ENCODE assay signal across 19 cellular contexts in the genomic region with DNA sequence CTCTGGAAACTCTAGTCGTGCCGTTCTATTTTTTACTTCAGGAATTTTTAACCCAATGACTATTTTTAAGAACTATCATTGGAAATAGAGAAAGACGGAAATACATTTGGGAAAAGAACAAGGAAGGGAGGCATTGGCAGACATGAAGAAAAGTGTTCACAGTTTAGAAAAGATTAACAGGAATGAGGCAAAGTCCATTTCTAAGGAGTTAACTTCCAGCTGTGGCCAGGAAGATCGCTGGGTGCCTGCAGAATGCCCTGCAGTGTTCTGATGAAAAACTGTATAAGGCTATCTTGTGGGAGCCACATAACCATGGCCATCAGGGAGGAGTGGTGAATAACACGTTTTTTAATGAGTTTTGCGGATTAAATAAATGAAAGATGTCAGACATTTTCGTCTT.
A peak's percentile ranks its signal among the peaks of the same experiment; 100 is the strongest.
DNase-seq lines count a peak whose midpoint lies in the region; ATAC-seq, FAIRE-seq and TF ChIP-seq lines count a peak whose summit lies in the region.
"Had no signal": no experiment of that assay in that cellular context is flagged by ENCODE, and none has a peak within 500 bp of the region (broad histone marks: within the 10 kb centered on the region; RNA-seq: fewer than 3 reads in every experiment).

No MANE protein-coding gene starts in this region.

- H3K9ac ChIP-seq in liver (ENCODE audit: low read depth in 1 of 2, low read length in 2 of 2) (no peak overlapping the region), HepG2 (ENCODE audit: insufficient read depth, low read depth, low read length) (no peak overlapping the region)

- H3K4me1 Mint-ChIP-seq in nephron, result no peaks in the 10 kb centered on the region

- CTCF ChIA-PET in HepG2 (lab: Yijun Ruan, JAX; ENCODE audit: low intra/inter-chr PET ratio, low total read pairs), result no interaction called here

- TF ChIP-seq POLR2A in HepG2 (IDR thresholded peaks at IDR 0.05; ENCODE audit: insufficient read depth in 1 of 2, low read depth in 2 of 2, low read length in 2 of 2), result no peak

- peak overlapping the region; percentile 58 to 79 (median 64) for H3K27ac Mint-ChIP-seq in nephron
- H3K27ac Mint-ChIP-seq: CD4-positive, alpha-beta T cell had no signal

- H3K4me2 ChIP-seq in HepG2 (ENCODE audit: low read depth, low read length), result no peak overlapping the region
- H3K4me2 ChIP-seq: A549 had no signal

- H3K4me3 ChIP-seq in liver (ENCODE audit: low read depth in 1 of 3, low read length in 3 of 3) (no peak overlapping the region), HepG2 (replicated peaks in 1 of 3; ENCODE audit: insufficient read depth in 1 of 3, low read depth in 2 of 3, low read length in 3 of 3) (no peak overlapping the region), right atrium auricular region (no peak overlapping the region)
- H3K4me3 ChIP-seq: A549, GM12878, HAP-1 had no signal

- 35% methylated on average over 7 of the region's 7 CpGs for WGBS in liver
- WGBS in HepG2 (ENCODE audit: low lambda C conversion rate), result 4% methylated on average over 7 of the region's 7 CpGs

- POLR2A ChIA-PET in HepG2 (lab: Yijun Ruan, JAX), result no interaction called here

- no peaks in the 10 kb centered on the region for H3K79me2 ChIP-seq in HepG2 (ENCODE audit: insufficient read depth, low read length)

- no peak for ATAC-seq in HepG2
- peak; percentile 47 for ATAC-seq in left lobe of liver
- no peak for ATAC-seq in Right ventricle myocardium superior (ENCODE audit: poor library complexity)
- ATAC-seq in GM19023 (IDR thresholded peaks at IDR 0.05; ENCODE audit: unreplicated experiment), result no peak
- ATAC-seq: A549, GM12878 had no signal

- no peaks in the 10 kb centered on the region for H3K36me3 Mint-ChIP-seq in nephron (ENCODE audit: low read depth)

- no peak for TF ChIP-seq RAD21 in liver (IDR thresholded peaks at IDR 0.05)
- no peak for TF ChIP-seq RAD21 in HepG2 (CRISPR knock-in tag; IDR thresholded peaks at IDR 0.05)

- in situ Hi-C loops in HepG2 (cut with HindIII; ENCODE audit: extremely low pct_ligation_motif_present, low pct_unique_long_range_greater_than_20kb), result no loop called here

- H3K27me3 ChIP-seq in liver (ENCODE audit: control insufficient read depth in 4 of 4, insufficient read depth in 4 of 4, low read length in 3 of 4) (no peaks in the 10 kb centered on the region), HepG2 (ENCODE audit: control insufficient read depth in 1 of 2, insufficient read depth in 2 of 2, low read length in 2 of 2) (no peaks in the 10 kb centered on the region), right atrium auricular region (no peaks in the 10 kb centered on the region)

- no peak overlapping the region for H3K27ac ChIP-seq in liver (ENCODE audit: low read depth in 1 of 2, low read length in 2 of 2)
- no peak overlapping the region for H3K27ac ChIP-seq in HepG2 (ENCODE audit: extremely low read length, insufficient read depth, low read length)
- no peak overlapping the region for H3K27ac ChIP-seq in right atrium auricular region
- H3K27ac ChIP-seq: 22Rv1, A549, C4-2B had no signal

- H3K4me1 ChIP-seq in liver (ENCODE audit: control insufficient read depth in 4 of 4, insufficient read depth in 4 of 4, low read length in 3 of 4), result peaks cover 0 to 6% (median 1%) of the 10 kb centered on the region in 4 donors
- no peaks in the 10 kb centered on the region for H3K4me1 ChIP-seq in HepG2 (ENCODE audit: insufficient read depth, low read length)
- no peaks in the 10 kb centered on the region for H3K4me1 ChIP-seq in right atrium auricular region
- H3K4me1 ChIP-seq: A549, HAP-1 had no signal

- no peak overlapping the region for H3K4me3 Mint-ChIP-seq in nephron
- H3K4me3 Mint-ChIP-seq: CD4-positive, alpha-beta T cell had no signal

- H2AFZ ChIP-seq in HepG2 (ENCODE audit: low read length), result no peak overlapping the region

- H3K9me3 ChIP-seq in liver (ENCODE audit: control insufficient read depth in 4 of 4, low read length in 3 of 4), result no peaks in the 10 kb centered on the region
- no peaks in the 10 kb centered on the region for H3K9me3 ChIP-seq in HepG2 (ENCODE audit: low read length)
- H3K9me3 ChIP-seq in right atrium auricular region, result no peaks in the 10 kb centered on the region
- H3K9me3 ChIP-seq: A549, HAP-1 had no signal

- H3K27me3 Mint-ChIP-seq in nephron (ENCODE audit: low read depth), result no peaks in the 10 kb centered on the region
- H3K27me3 Mint-ChIP-seq: CD4-positive, alpha-beta T cell had no signal

- H3K36me3 ChIP-seq in liver (ENCODE audit: control insufficient read depth in 4 of 4, insufficient read depth in 3 of 4, low read depth in 1 of 4, low read length in 3 of 4) (no peaks in the 10 kb centered on the region), HepG2 (replicated peaks in 1 of 2; ENCODE audit: control insufficient read depth in 1 of 2, insufficient read depth in 2 of 2, low read length in 2 of 2) (no peaks in the 10 kb centered on the region), right atrium auricular region (no peaks in the 10 kb centered on the region)
- H3K36me3 ChIP-seq: HAP-1 had no signal

- DNase-seq in HepG2 (ENCODE audit: low spot score), result no peak
- DNase-seq in left lobe of liver (ENCODE audit: low spot score), result no peak
- DNase-seq in NCI-H226, result no peak
- DNase-seq in Right ventricle myocardium superior, result no peak
- no peak for DNase-seq in right atrium auricular region (ENCODE audit: low spot score)
- DNase-seq: AML-193; CD4-positive, alpha-beta T cell; DND-41; EL; IMR-90 had no signal

- intact Hi-C loops in HepG2 (cut with micrococcal nuclease; ENCODE audit: unreplicated experiment), result no loop called here
- intact Hi-C loops in Right ventricle myocardium superior (cut with DNase I), result no loop called here

- no peak for TF ChIP-seq EP300 in HepG2 (IDR thresholded peaks at IDR 0.05; ENCODE audit: low read depth in 2 of 2, low read length in 2 of 2)
- no peak for TF ChIP-seq EP300 in HepG2 (CRISPR knock-in tag; IDR thresholded peaks at IDR 0.05; ENCODE audit: borderline replicate concordance)

- TF ChIP-seq CTCF in liver (IDR thresholded peaks at IDR 0.05; ENCODE audit: low read depth, low read length, missing input control), result no peak
- no peak for TF ChIP-seq CTCF in HepG2 (CRISPR knock-in tag; IDR thresholded peaks at IDR 0.05)
- TF ChIP-seq CTCF in nephron (IDR thresholded peaks at IDR 0.05; ENCODE audit: unreplicated experiment in 3 of 3), result no peak
- TF ChIP-seq CTCF in right atrium auricular region (IDR thresholded peaks at IDR 0.05), result no peak

- H3K9me3 Mint-ChIP-seq in nephron, result peaks cover 3% of the 10 kb centered on the region
- H3K9me3 Mint-ChIP-seq: CD4-positive, alpha-beta T cell had no signal

- no TSS peak for BruUV-seq in HepG2 (replicated peaks; lab: Mats Ljungman, UMichigan)

- H4K20me1 ChIP-seq in HepG2 (ENCODE audit: insufficient read depth, low read length), result no peaks in the 10 kb centered on the region

- no peak for FAIRE-seq in HepG2 (lab: Jason Lieb, UNC)
- FAIRE-seq: A549, GM12878, GM19239 had no signal

TF ChIP-seq in liver, 16 proteins besides CTCF, POLR2A, EP300 and RAD21:
- TF ChIP-seq GABPA (IDR thresholded peaks at IDR 0.05 in 1 of 2, conservative IDR thresholded peaks at IDR 0.05 in 1 of 2), result no peak
- peak; percentile 23 to 56 for TF ChIP-seq HNF4A (conservative IDR thresholded peaks at IDR 0.05)

TF ChIP-seq in HepG2, 621 proteins besides CTCF, POLR2A, EP300 and RAD21:
- TF ChIP-seq ZFP90 (CRISPR knock-in tag; IDR thresholded peaks at IDR 0.05; ENCODE audit: borderline replicate concordance) (no peak), ZNF782 (CRISPR knock-in tag; IDR thresholded peaks at IDR 0.05; ENCODE audit: borderline replicate concordance) (no peak), RFX5 (IDR thresholded peaks at IDR 0.05; ENCODE audit: low read depth, low read length) (no peak), HNRNPLL (IDR thresholded peaks at IDR 0.05; ENCODE audit: low read depth, low read length, poor library complexity, severe bottlenecking) (no peak), ZNF768 (CRISPR knock-in tag; IDR thresholded peaks at IDR 0.05) (no peak), GLI4 (CRISPR knock-in tag; IDR thresholded peaks at IDR 0.05; ENCODE audit: borderline replicate concordance) (no peak), NRL (CRISPR knock-in tag; IDR thresholded peaks at IDR 0.05; ENCODE audit: borderline replicate concordance) (no peak), XRCC5 (optimal IDR thresholded peaks at IDR 0.05; ENCODE audit: low read length) (no peak), TBP (CRISPR knock-in tag; IDR thresholded peaks at IDR 0.05) (no peak), BORCS8-MEF2B (CRISPR knock-in tag; IDR thresholded peaks at IDR 0.05) (no peak)
- TF ChIP-seq, protein P1, sequence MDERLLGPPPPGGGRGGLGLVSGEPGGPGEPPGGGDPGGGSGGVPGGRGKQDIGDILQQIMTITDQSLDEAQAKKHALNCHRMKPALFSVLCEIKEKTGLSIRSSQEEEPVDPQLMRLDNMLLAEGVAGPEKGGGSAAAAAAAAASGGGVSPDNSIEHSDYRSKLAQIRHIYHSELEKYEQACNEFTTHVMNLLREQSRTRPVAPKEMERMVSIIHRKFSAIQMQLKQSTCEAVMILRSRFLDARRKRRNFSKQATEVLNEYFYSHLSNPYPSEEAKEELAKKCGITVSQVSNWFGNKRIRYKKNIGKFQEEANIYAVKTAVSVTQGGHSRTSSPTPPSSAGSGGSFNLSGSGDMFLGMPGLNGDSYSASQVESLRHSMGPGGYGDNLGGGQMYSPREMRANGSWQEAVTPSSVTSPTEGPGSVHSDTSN (CRISPR knock-in tag; IDR thresholded peaks at IDR 0.05), result no peak
- TF ChIP-seq, protein P2, sequence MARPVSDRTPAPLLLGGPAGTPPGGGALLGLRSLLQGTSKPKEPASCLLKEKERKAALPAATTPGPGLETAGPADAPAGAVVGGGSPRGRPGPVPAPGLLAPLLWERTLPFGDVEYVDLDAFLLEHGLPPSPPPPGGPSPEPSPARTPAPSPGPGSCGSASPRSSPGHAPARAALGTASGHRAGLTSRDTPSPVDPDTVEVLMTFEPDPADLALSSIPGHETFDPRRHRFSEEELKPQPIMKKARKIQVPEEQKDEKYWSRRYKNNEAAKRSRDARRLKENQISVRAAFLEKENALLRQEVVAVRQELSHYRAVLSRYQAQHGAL (CRISPR knock-in tag; IDR thresholded peaks at IDR 0.05; ENCODE audit: not compliant biosample characterization), result no peak
- TF ChIP-seq, protein P3, sequence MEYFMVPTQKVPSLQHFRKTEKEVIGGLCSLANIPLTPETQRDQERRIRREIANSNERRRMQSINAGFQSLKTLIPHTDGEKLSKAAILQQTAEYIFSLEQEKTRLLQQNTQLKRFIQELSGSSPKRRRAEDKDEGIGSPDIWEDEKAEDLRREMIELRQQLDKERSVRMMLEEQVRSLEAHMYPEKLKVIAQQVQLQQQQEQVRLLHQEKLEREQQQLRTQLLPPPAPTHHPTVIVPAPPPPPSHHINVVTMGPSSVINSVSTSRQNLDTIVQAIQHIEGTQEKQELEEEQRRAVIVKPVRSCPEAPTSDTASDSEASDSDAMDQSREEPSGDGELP (IDR thresholded peaks at IDR 0.05; ENCODE audit: borderline replicate concordance, low read depth), result no peak
- TF ChIP-seq, protein P4, sequence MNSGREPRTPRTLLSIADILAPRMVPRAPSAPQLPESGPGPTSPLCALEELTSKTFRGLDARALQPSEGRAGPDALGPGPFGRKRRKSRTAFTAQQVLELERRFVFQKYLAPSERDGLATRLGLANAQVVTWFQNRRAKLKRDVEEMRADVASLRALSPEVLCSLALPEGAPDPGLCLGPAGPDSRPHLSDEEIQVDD (CRISPR knock-in tag; IDR thresholded peaks at IDR 0.05; ENCODE audit: borderline replicate concordance), result no peak
